8 cellular contexts compared by ENCODE assay signal in the genomic region with DNA sequence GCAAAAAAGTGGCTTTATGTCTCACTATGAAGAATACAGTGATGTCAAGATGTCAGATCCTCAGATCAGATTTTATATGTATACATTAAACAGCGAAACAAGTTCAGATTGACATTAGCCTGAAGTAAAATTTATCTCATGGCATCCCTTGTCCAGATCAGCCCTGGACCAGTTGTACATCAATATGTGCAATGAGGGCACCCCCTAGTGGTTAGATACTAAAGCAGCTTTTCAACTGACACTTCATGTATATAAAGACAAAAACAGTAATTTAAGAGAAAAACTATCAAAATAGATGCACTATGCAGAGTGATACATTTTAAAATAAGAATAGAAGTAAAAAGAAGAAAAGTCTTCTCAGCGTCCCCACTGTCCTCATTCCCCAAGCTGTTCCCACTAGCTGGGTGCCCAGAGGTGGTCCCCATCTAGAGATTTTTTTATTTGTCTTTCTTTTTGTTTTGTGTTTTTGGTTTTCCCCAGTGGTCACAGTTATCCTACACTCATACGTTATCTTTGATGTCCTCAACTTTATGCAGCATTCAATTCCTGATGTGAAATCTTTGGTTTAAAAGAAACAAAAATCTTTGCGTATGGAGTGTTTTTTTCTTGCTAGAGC.
DNase-seq lines count a peak whose midpoint lies in the region; ATAC-seq and TF ChIP-seq lines count a peak whose summit lies in the region.

No MANE protein-coding gene starts in this region.

- ATAC-seq in HG03025 (IDR thresholded peaks at IDR 0.05; ENCODE audit: low FRiP score, unreplicated experiment), result peak; percentile 74

- intact Hi-C loops in adrenal gland (cut with DNase I), result no loop called here
- intact Hi-C loops in stomach (cut with DNase I; ENCODE audit: low total_unique reads), result no loop called here

- TF ChIP-seq POLR2A in adrenal gland (IDR thresholded peaks at IDR 0.05) (no peak), stomach (IDR thresholded peaks at IDR 0.05) (no peak)

- no peak overlapping the region for H3K27ac ChIP-seq in adrenal gland
- no peak overlapping the region for H3K27ac ChIP-seq in iPS DF 6.9 (ENCODE audit: low read length)
- no peak overlapping the region for H3K27ac ChIP-seq in stomach

- TF ChIP-seq CTCF in AG09319 (IDR thresholded peaks at IDR 0.05; ENCODE audit: low read depth, low read length), result peak; percentile 66
- TF ChIP-seq CTCF in GM13976 (IDR thresholded peaks at IDR 0.05; ENCODE audit: borderline replicate concordance, control extremely low read depth, extremely low read depth, insufficient read depth, missing control alignments), result peak; percentile 50
- peak; percentile 67 to 89 (median 72) for TF ChIP-seq CTCF in adrenal gland (IDR thresholded peaks at IDR 0.05)
- TF ChIP-seq CTCF in stomach (IDR thresholded peaks at IDR 0.05), result peak in 5 of 7 experiments; percentile 42 to 61 (median 47)

- H3K4me3 ChIP-seq in adrenal gland (no peak overlapping the region), iPS DF 6.9 (ENCODE audit: low read length) (no peak overlapping the region), stomach (no peak overlapping the region)

- H3K36me3 ChIP-seq in adrenal gland (replicated peaks in 1 of 2), result no peaks in the 10 kb centered on the region
- no peaks in the 10 kb centered on the region for H3K36me3 ChIP-seq in iPS DF 6.9 (ENCODE audit: control insufficient read depth, insufficient read depth, low read length)
- no peaks in the 10 kb centered on the region for H3K36me3 ChIP-seq in stomach

- H3K4me1 ChIP-seq in adrenal gland (replicated peaks in 1 of 2) (no peaks in the 10 kb centered on the region), iPS DF 6.9 (ENCODE audit: control insufficient read depth, insufficient read depth, low read length) (no peaks in the 10 kb centered on the region), stomach (no peaks in the 10 kb centered on the region)

- DNase-seq in AG09319 (ENCODE audit: extremely low read depth, low read depth) (peak; percentile 37), GM13976 (ENCODE audit: low spot score) (peak; percentile 45), NCI-H2227 (lab: John Stamatoyannopoulos, UW; ENCODE audit: unreplicated experiment) (peak; percentile 84), adrenal gland (peak; percentile 22 to 62 (median 55)), iPS DF 6.9 (ENCODE audit: low read depth, low spot score) (peak; percentile 27), stomach (no peak)
- DNase-seq in effector CD8-positive, alpha-beta T cell (lab: John Stamatoyannopoulos, UW), result no peak

- no peak for TF ChIP-seq EP300 in stomach (IDR thresholded peaks at IDR 0.05)

- H3K9me3 ChIP-seq in adrenal gland (replicated peaks in 1 of 3) (no peaks in the 10 kb centered on the region), iPS DF 6.9 (ENCODE audit: control insufficient read depth, insufficient read depth, low read length) (no peaks in the 10 kb centered on the region), stomach (no peaks in the 10 kb centered on the region)

- in situ Hi-C loops in GM13976 (cut with MboI; ENCODE audit: low sequenced_read_pairs, unreplicated experiment), result no loop called here

- 32 to 37% (median 35%) methylated on average over 4 of the region's 4 CpGs for WGBS in adrenal gland, 4 donors
- WGBS in iPS DF 6.9 (ENCODE audit: insufficient coverage, insufficient read length), result no CpG with 5 or more reads among the region's 4 CpGs
- WGBS in stomach, 5 donors, result 31 to 36% (median 33%) methylated on average over 4 of the region's 4 CpGs

- H3K27me3 ChIP-seq in adrenal gland (no peaks in the 10 kb centered on the region), iPS DF 6.9 (ENCODE audit: control insufficient read depth, insufficient read depth, low read length) (no peaks in the 10 kb centered on the region), stomach (no peaks in the 10 kb centered on the region)

Comparison
In these comparisons a context has a peak if more than half of its experiments do, and no peak if none do; other contexts are left out.
1. DNase-seq: peak in AG09319 (single experiment), GM13976 (single experiment), NCI-H2227 (single experiment), adrenal gland (7 of 7) and iPS DF 6.9 (single experiment); none in stomach (single experiment) and effector CD8-positive, alpha-beta T cell (single experiment).
2. Peak in every context shown above with its lines, with median percentiles within 50 percentile points of each other: CTCF ChIP-seq.